11 cellular contexts compared by ENCODE assay signal in genomic region chr3:103067963-103068362, GRCh38.
"Had no signal": no experiment of that assay in that cellular context is flagged by ENCODE, and none has a peak within 500 bp of the region (broad histone marks: within the 10 kb centered on the region; RNA-seq: fewer than 3 reads in every experiment).

No MANE protein-coding gene starts in this region.

- FAIRE-seq: H1, H54 had no signal

- H3K27ac ChIP-seq: GM23248 had no signal

- H3K4me2 ChIP-seq: GM23338 had no signal

- H3K4me1 Mint-ChIP-seq: GM23338, H9 had no signal

- H3K9ac ChIP-seq: GM23248 had no signal

- H3K4me3 ChIP-seq: GM23248, GM23338, HAP-1 had no signal

- H3K9me3 Mint-ChIP-seq: GM23338, H9 had no signal

- H3K36me3 ChIP-seq: HAP-1 had no signal

- H3K4me3 Mint-ChIP-seq: GM23338, H9, HFFc6 had no signal

- H3K4me1 ChIP-seq: HAP-1 had no signal

- ATAC-seq: GM23338, HCT116 had no signal

- H3K9me3 ChIP-seq: HAP-1 had no signal

- DNase-seq: GM23248, GOT3, H7, H9, HCEC 1CT, HFFc6 had no signal

- H3K27ac Mint-ChIP-seq: GM23338, H9, HFFc6 had no signal
